ENCODE assay signal across 10 cellular contexts in genomic region chr7:133770863-133771492, GRCh38.
A peak's percentile ranks its signal among the peaks of the same experiment; 100 is the strongest.
DNase-seq lines count a peak whose midpoint lies in the region; TF ChIP-seq lines count a peak whose summit lies in the region.
"Had no signal": no experiment of that assay in that cellular context is flagged by ENCODE, and none has a peak within 500 bp of the region (broad histone marks: within the 10 kb centered on the region; RNA-seq: fewer than 3 reads in every experiment).

No MANE protein-coding gene starts in this region.

- peaks cover 64% of the 10 kb centered on the region for H3K4me1 ChIP-seq in BE2C
- no peaks in the 10 kb centered on the region for H3K4me1 ChIP-seq in tibial artery
- H3K4me1 ChIP-seq: esophagus muscularis mucosa had no signal

- no peaks in the 10 kb centered on the region; the same call in 1 of the 2 replicates for H3K36me3 ChIP-seq in BE2C
- no peaks in the 10 kb centered on the region for H3K36me3 ChIP-seq in brain microvascular endothelial cell (replicated peaks)
- H3K36me3 ChIP-seq in tibial artery, result no peaks in the 10 kb centered on the region
- H3K36me3 ChIP-seq: adrenal gland, esophagus muscularis mucosa had no signal

- in situ Hi-C loops in brain microvascular endothelial cell (cut with HindIII; ENCODE audit: low pct_ligation_motif_present, low sequenced_read_pairs), result no loop called here

- DNase-seq in BE2C, result peak; percentile 19
- peak; percentile 20 for DNase-seq in HK-2 (ENCODE audit: unreplicated experiment)
- peak; percentile 23 for DNase-seq in brain microvascular endothelial cell
- DNase-seq in left kidney (ENCODE audit: low read depth, low spot score), result peak; percentile 61
- DNase-seq in GOT3 (lab: John Stamatoyannopoulos, UW), result no peak
- DNase-seq in tibial artery, result no peak
- no peak for DNase-seq in T-helper 1 cell
- DNase-seq in SHP77 treated with DMSO at 0.1 percent for 48 hours (lab: John Stamatoyannopoulos, UW), result no peak
- DNase-seq: adrenal gland had no signal

- no peak overlapping the region for H3K4me3 ChIP-seq in BE2C (ENCODE audit: low read depth, low read length)
- H3K4me3 ChIP-seq in brain microvascular endothelial cell (ENCODE audit: low read depth, low read length), result no peak overlapping the region
- no peak overlapping the region for H3K4me3 ChIP-seq in tibial artery
- H3K4me3 ChIP-seq: adrenal gland, esophagus muscularis mucosa had no signal

- intact Hi-C loops in tibial artery (cut with DNase I; ENCODE audit: low total_unique reads), result no loop called here

- H3K9me3 ChIP-seq in BE2C, result no peaks in the 10 kb centered on the region
- H3K9me3 ChIP-seq in tibial artery, result no peaks in the 10 kb centered on the region
- H3K9me3 ChIP-seq: adrenal gland, esophagus muscularis mucosa had no signal

- H3K27ac ChIP-seq in brain microvascular endothelial cell (no peak overlapping the region), tibial artery (no peak overlapping the region)
- H3K27ac ChIP-seq: esophagus muscularis mucosa had no signal

- H3K27me3 ChIP-seq in BE2C (no peaks in the 10 kb centered on the region), brain microvascular endothelial cell (replicated peaks) (no peaks in the 10 kb centered on the region), tibial artery (no peaks in the 10 kb centered on the region)
- H3K27me3 ChIP-seq: adrenal gland, esophagus muscularis mucosa had no signal

- TF ChIP-seq CTCF in BE2C (IDR thresholded peaks at IDR 0.05; ENCODE audit: low read depth, low read length), result no peak
- TF ChIP-seq CTCF in brain microvascular endothelial cell (IDR thresholded peaks at IDR 0.05; ENCODE audit: low read depth, low read length, missing control alignments), result no peak
- TF ChIP-seq CTCF in tibial artery (IDR thresholded peaks at IDR 0.05), result no peak

Comparison
In these comparisons a context has a peak if more than half of its experiments do, and no peak if none do; other contexts are left out.
1. DNase-seq: peak in BE2C (single experiment), HK-2 (single experiment), brain microvascular endothelial cell (single experiment) and left kidney (single experiment); none in GOT3 (single experiment), tibial artery (0 of 2), T-helper 1 cell (0 of 5) and SHP77 treated with DMSO at 0.1 percent for 48 hours (single experiment).